In the genomic region with DNA sequence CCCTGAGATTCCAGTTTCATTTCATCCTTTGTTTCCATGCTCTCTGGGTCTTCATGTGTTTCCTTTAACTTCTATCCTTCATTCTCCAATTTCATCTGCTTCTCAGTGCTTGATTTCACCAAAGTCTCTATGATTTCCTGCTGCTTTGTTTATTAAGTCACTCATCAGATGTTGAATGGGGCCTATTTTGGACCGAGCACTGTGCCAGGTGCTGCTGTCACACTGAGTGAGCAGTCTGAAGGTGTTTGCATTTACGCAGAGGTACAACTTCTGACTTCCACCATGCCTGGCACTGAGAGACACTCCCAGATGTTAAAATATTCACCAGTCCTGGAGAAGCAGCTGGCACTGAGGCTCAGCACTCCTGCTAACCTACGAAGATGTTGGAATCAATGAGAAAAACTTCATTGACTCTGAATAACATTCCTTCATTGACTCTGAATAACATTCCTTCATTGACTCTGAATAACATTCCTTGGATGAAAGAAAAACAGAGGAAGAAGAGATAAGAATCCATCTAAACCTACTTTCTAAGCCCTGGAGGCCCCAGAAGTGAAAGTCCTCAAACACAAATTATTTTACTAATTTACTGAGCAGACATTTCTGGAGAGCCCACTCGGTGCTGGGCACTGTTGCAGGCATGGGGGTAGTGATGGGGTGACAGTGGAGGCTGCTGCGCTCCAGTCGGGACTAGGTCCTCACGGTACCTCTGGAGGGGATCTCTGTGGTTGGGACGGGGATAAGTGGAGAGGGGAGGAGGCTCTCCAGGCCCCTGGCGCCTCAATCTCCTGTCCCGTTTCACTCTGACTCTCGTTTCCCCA, we compare ENCODE assay signal across 1 cellular context.
TF ChIP-seq lines count a peak whose summit lies in the region.

No MANE protein-coding gene starts in this region.

TF ChIP-seq in WTC11, 78 proteins besides CTCF, POLR2A, EP300 and RAD21 (continued from another document and continues in another):
- peak; percentile 57; the same call in 1 of the 2 replicates for TF ChIP-seq SP1 (CRISPR knock-in tag; conservative IDR thresholded peaks at IDR 0.05)
- no peak for TF ChIP-seq CREB1 (CRISPR knock-in tag; IDR thresholded peaks at IDR 0.05)
- no peak for TF ChIP-seq FOXP1 (CRISPR knock-in tag; IDR thresholded peaks at IDR 0.05; ENCODE audit: borderline replicate concordance)
- TF ChIP-seq, protein P1, sequence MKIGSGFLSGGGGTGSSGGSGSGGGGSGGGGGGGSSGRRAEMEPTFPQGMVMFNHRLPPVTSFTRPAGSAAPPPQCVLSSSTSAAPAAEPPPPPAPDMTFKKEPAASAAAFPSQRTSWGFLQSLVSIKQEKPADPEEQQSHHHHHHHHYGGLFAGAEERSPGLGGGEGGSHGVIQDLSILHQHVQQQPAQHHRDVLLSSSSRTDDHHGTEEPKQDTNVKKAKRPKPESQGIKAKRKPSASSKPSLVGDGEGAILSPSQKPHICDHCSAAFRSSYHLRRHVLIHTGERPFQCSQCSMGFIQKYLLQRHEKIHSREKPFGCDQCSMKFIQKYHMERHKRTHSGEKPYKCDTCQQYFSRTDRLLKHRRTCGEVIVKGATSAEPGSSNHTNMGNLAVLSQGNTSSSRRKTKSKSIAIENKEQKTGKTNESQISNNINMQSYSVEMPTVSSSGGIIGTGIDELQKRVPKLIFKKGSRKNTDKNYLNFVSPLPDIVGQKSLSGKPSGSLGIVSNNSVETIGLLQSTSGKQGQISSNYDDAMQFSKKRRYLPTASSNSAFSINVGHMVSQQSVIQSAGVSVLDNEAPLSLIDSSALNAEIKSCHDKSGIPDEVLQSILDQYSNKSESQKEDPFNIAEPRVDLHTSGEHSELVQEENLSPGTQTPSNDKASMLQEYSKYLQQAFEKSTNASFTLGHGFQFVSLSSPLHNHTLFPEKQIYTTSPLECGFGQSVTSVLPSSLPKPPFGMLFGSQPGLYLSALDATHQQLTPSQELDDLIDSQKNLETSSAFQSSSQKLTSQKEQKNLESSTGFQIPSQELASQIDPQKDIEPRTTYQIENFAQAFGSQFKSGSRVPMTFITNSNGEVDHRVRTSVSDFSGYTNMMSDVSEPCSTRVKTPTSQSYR (CRISPR knock-in tag; IDR thresholded peaks at IDR 0.05), result no peak
- no peak for TF ChIP-seq TCF7 (CRISPR knock-in tag; IDR thresholded peaks at IDR 0.05; ENCODE audit: low read depth)
- TF ChIP-seq, protein P2, sequence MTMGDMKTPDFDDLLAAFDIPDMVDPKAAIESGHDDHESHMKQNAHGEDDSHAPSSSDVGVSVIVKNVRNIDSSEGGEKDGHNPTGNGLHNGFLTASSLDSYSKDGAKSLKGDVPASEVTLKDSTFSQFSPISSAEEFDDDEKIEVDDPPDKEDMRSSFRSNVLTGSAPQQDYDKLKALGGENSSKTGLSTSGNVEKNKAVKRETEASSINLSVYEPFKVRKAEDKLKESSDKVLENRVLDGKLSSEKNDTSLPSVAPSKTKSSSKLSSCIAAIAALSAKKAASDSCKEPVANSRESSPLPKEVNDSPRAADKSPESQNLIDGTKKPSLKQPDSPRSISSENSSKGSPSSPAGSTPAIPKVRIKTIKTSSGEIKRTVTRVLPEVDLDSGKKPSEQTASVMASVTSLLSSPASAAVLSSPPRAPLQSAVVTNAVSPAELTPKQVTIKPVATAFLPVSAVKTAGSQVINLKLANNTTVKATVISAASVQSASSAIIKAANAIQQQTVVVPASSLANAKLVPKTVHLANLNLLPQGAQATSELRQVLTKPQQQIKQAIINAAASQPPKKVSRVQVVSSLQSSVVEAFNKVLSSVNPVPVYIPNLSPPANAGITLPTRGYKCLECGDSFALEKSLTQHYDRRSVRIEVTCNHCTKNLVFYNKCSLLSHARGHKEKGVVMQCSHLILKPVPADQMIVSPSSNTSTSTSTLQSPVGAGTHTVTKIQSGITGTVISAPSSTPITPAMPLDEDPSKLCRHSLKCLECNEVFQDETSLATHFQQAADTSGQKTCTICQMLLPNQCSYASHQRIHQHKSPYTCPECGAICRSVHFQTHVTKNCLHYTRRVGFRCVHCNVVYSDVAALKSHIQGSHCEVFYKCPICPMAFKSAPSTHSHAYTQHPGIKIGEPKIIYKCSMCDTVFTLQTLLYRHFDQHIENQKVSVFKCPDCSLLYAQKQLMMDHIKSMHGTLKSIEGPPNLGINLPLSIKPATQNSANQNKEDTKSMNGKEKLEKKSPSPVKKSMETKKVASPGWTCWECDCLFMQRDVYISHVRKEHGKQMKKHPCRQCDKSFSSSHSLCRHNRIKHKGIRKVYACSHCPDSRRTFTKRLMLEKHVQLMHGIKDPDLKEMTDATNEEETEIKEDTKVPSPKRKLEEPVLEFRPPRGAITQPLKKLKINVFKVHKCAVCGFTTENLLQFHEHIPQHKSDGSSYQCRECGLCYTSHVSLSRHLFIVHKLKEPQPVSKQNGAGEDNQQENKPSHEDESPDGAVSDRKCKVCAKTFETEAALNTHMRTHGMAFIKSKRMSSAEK (CRISPR knock-in tag; IDR thresholded peaks at IDR 0.05; ENCODE audit: borderline replicate concordance), result no peak
- no peak for TF ChIP-seq ELF4 (CRISPR knock-in tag; IDR thresholded peaks at IDR 0.05; ENCODE audit: low read depth)
- 0 out of 2 replicates have a peak, but pooled peaks have one; percentile 8 for TF ChIP-seq TEAD4 (CRISPR knock-in tag; IDR thresholded peaks at IDR 0.05)
- TF ChIP-seq, protein P3, sequence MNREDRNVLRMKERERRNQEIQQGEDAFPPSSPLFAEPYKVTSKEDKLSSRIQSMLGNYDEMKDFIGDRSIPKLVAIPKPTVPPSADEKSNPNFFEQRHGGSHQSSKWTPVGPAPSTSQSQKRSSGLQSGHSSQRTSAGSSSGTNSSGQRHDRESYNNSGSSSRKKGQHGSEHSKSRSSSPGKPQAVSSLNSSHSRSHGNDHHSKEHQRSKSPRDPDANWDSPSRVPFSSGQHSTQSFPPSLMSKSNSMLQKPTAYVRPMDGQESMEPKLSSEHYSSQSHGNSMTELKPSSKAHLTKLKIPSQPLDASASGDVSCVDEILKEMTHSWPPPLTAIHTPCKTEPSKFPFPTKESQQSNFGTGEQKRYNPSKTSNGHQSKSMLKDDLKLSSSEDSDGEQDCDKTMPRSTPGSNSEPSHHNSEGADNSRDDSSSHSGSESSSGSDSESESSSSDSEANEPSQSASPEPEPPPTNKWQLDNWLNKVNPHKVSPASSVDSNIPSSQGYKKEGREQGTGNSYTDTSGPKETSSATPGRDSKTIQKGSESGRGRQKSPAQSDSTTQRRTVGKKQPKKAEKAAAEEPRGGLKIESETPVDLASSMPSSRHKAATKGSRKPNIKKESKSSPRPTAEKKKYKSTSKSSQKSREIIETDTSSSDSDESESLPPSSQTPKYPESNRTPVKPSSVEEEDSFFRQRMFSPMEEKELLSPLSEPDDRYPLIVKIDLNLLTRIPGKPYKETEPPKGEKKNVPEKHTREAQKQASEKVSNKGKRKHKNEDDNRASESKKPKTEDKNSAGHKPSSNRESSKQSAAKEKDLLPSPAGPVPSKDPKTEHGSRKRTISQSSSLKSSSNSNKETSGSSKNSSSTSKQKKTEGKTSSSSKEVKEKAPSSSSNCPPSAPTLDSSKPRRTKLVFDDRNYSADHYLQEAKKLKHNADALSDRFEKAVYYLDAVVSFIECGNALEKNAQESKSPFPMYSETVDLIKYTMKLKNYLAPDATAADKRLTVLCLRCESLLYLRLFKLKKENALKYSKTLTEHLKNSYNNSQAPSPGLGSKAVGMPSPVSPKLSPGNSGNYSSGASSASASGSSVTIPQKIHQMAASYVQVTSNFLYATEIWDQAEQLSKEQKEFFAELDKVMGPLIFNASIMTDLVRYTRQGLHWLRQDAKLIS (CRISPR knock-in tag; IDR thresholded peaks at IDR 0.05; ENCODE audit: borderline replicate concordance), result no peak
- TF ChIP-seq ATF1 (CRISPR knock-in tag; IDR thresholded peaks at IDR 0.05), result no peak
- TF ChIP-seq, protein P4, sequence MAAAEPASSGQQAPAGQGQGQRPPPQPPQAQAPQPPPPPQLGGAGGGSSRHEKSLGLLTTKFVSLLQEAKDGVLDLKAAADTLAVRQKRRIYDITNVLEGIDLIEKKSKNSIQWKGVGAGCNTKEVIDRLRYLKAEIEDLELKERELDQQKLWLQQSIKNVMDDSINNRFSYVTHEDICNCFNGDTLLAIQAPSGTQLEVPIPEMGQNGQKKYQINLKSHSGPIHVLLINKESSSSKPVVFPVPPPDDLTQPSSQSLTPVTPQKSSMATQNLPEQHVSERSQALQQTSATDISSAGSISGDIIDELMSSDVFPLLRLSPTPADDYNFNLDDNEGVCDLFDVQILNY (CRISPR knock-in tag; IDR thresholded peaks at IDR 0.05), result no peak
- TF ChIP-seq, protein P5, sequence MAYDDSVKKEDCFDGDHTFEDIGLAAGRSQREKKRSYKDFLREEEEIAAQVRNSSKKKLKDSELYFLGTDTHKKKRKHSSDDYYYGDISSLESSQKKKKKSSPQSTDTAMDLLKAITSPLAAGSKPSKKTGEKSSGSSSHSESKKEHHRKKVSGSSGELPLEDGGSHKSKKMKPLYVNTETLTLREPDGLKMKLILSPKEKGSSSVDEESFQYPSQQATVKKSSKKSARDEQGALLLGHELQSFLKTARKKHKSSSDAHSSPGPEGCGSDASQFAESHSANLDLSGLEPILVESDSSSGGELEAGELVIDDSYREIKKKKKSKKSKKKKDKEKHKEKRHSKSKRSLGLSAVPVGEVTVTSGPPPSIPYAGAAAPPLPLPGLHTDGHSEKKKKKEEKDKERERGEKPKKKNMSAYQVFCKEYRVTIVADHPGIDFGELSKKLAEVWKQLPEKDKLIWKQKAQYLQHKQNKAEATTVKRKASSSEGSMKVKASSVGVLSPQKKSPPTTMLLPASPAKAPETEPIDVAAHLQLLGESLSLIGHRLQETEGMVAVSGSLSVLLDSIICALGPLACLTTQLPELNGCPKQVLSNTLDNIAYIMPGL (CRISPR knock-in tag; IDR thresholded peaks at IDR 0.05), result no peak
- 0 out of 2 replicates have a peak, but pooled peaks have one; percentile 31 for TF ChIP-seq SMAD4 (CRISPR knock-in tag; IDR thresholded peaks at IDR 0.05)
- TF ChIP-seq, protein P6, sequence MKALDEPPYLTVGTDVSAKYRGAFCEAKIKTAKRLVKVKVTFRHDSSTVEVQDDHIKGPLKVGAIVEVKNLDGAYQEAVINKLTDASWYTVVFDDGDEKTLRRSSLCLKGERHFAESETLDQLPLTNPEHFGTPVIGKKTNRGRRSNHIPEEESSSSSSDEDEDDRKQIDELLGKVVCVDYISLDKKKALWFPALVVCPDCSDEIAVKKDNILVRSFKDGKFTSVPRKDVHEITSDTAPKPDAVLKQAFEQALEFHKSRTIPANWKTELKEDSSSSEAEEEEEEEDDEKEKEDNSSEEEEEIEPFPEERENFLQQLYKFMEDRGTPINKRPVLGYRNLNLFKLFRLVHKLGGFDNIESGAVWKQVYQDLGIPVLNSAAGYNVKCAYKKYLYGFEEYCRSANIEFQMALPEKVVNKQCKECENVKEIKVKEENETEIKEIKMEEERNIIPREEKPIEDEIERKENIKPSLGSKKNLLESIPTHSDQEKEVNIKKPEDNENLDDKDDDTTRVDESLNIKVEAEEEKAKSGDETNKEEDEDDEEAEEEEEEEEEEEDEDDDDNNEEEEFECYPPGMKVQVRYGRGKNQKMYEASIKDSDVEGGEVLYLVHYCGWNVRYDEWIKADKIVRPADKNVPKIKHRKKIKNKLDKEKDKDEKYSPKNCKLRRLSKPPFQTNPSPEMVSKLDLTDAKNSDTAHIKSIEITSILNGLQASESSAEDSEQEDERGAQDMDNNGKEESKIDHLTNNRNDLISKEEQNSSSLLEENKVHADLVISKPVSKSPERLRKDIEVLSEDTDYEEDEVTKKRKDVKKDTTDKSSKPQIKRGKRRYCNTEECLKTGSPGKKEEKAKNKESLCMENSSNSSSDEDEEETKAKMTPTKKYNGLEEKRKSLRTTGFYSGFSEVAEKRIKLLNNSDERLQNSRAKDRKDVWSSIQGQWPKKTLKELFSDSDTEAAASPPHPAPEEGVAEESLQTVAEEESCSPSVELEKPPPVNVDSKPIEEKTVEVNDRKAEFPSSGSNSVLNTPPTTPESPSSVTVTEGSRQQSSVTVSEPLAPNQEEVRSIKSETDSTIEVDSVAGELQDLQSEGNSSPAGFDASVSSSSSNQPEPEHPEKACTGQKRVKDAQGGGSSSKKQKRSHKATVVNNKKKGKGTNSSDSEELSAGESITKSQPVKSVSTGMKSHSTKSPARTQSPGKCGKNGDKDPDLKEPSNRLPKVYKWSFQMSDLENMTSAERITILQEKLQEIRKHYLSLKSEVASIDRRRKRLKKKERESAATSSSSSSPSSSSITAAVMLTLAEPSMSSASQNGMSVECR (CRISPR knock-in tag; IDR thresholded peaks at IDR 0.05; ENCODE audit: borderline replicate concordance), result no peak
- no peak for TF ChIP-seq ZNF232 (CRISPR knock-in tag; IDR thresholded peaks at IDR 0.05)
- TF ChIP-seq SOX15 (CRISPR knock-in tag; IDR thresholded peaks at IDR 0.05), result no peak
- TF ChIP-seq NR1H2 (CRISPR knock-in tag; IDR thresholded peaks at IDR 0.05), result no peak
- TF ChIP-seq, protein P7, sequence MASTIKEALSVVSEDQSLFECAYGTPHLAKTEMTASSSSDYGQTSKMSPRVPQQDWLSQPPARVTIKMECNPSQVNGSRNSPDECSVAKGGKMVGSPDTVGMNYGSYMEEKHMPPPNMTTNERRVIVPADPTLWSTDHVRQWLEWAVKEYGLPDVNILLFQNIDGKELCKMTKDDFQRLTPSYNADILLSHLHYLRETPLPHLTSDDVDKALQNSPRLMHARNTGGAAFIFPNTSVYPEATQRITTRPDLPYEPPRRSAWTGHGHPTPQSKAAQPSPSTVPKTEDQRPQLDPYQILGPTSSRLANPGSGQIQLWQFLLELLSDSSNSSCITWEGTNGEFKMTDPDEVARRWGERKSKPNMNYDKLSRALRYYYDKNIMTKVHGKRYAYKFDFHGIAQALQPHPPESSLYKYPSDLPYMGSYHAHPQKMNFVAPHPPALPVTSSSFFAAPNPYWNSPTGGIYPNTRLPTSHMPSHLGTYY (CRISPR knock-in tag; IDR thresholded peaks at IDR 0.05), result peak; percentile 56; the same call in 1 of the 2 replicates
- TF ChIP-seq ETV6 (CRISPR knock-in tag; IDR thresholded peaks at IDR 0.05), result no peak
- no peak for TF ChIP-seq FOXJ3 (CRISPR knock-in tag; IDR thresholded peaks at IDR 0.05; ENCODE audit: borderline replicate concordance)
- TF ChIP-seq, protein P8, sequence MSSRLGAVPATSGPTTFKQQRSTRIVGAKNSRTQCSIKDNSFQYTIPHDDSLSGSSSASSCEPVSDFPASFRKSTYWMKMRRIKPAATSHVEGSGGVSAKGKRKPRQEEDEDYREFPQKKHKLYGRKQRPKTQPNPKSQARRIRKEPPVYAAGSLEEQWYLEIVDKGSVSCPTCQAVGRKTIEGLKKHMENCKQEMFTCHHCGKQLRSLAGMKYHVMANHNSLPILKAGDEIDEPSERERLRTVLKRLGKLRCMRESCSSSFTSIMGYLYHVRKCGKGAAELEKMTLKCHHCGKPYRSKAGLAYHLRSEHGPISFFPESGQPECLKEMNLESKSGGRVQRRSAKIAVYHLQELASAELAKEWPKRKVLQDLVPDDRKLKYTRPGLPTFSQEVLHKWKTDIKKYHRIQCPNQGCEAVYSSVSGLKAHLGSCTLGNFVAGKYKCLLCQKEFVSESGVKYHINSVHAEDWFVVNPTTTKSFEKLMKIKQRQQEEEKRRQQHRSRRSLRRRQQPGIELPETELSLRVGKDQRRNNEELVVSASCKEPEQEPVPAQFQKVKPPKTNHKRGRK (CRISPR knock-in tag; IDR thresholded peaks at IDR 0.05; ENCODE audit: borderline replicate concordance), result no peak
- TF ChIP-seq CBFB (CRISPR knock-in tag; IDR thresholded peaks at IDR 0.05; ENCODE audit: low read depth), result no peak
- no peak for TF ChIP-seq HMGA2 (CRISPR knock-in tag; IDR thresholded peaks at IDR 0.05)
- no peak for TF ChIP-seq ZBTB21 (CRISPR knock-in tag; IDR thresholded peaks at IDR 0.05; ENCODE audit: borderline replicate concordance)
- TF ChIP-seq EMX1 (CRISPR knock-in tag; IDR thresholded peaks at IDR 0.05), result no peak
